In genomic region chr19:6735181-6735891, GRCh38 we compare ENCODE assay signal across 6 cellular contexts. TPM values are rescaled to one million over a fixed set of nuclear protein-coding genes. Genes with fewer than 3 reads are reported as not detected.
A peak's percentile ranks its signal among the peaks of the same experiment; 100 is the strongest.
DNase-seq lines count a peak whose midpoint lies in the region; TF ChIP-seq lines count a peak whose summit lies in the region.

No MANE protein-coding gene starts in this region.

- peaks cover 11% of the 10 kb centered on the region for H3K4me1 ChIP-seq in HEK293 (ENCODE audit: control insufficient read depth, insufficient read depth, low read length)
- H3K4me1 ChIP-seq in neutrophil (ENCODE audit: control insufficient read depth in 1 of 2, insufficient read depth in 1 of 2, low read depth in 1 of 2, low read length in 1 of 2), result peaks cover 43 to 46% of the 10 kb centered on the region in 2 experiments
- peaks cover 3 to 22% of the 10 kb centered on the region in 2 donors for H3K4me1 ChIP-seq in ascending aorta

- intact Hi-C loops in ascending aorta (cut with DNase I), result loop anchor here (5.0 to 10.0 kb wide), 5 partner anchors 218 to 1111 kb away; partner anchors contain the start of genes KHSRP, SAFB, SAFB2 and ZNF358

- peaks cover 8% of the 10 kb centered on the region for H3K36me3 Mint-ChIP-seq in brain

- peaks cover 7% of the 10 kb centered on the region for H3K27me3 Mint-ChIP-seq in brain

- peak overlapping the region in 3 of 5 experiments; percentile 99 for H3K27ac Mint-ChIP-seq in brain

- POLR2A ChIA-PET in HEK293 (lab: Yijun Ruan, JAX), result no interaction called here

- no peaks in the 10 kb centered on the region for H3K9me3 ChIP-seq in HEK293 (ENCODE audit: control insufficient read depth, insufficient read depth, low read depth, low read length)
- H3K9me3 ChIP-seq in neutrophil, result no peaks in the 10 kb centered on the region
- H3K9me3 ChIP-seq in ascending aorta, result no peaks in the 10 kb centered on the region

- H3K4me3 Mint-ChIP-seq in brain, result peak overlapping the region; percentile 98 to 99 (median 99)

- no peak for TF ChIP-seq CTCF in HEK293 (tag by site-specific recombination; IDR thresholded peaks at IDR 0.05)
- TF ChIP-seq CTCF in brain (conservative IDR thresholded peaks at IDR 0.05), result no peak
- no peak for TF ChIP-seq CTCF in neutrophil (IDR thresholded peaks at IDR 0.05)
- TF ChIP-seq CTCF in ascending aorta (IDR thresholded peaks at IDR 0.05), result no peak

- H3K9me3 Mint-ChIP-seq in brain, result peaks cover 0 to 3% (median 0%) of the 10 kb centered on the region in 5 experiments

- H3K27me3 ChIP-seq in neutrophil (peaks cover 8% of the 10 kb centered on the region), ascending aorta (no peaks in the 10 kb centered on the region)

- H3K4me3 ChIP-seq in HEK293 (ENCODE audit: low read depth, low read length) (no peak overlapping the region), neutrophil (ENCODE audit: low read depth in 1 of 2, low read length in 1 of 2) (no peak overlapping the region), ascending aorta (no peak overlapping the region)

- H3K27ac ChIP-seq in HEK293 (ENCODE audit: extremely low read depth, low read depth, low read length) (no peak overlapping the region), neutrophil (peak overlapping the region; percentile 91), ascending aorta (peak overlapping the region in 1 of 2 donors; percentile 97)

- peaks cover 0 to 23% of the 10 kb centered on the region in 2 experiments; a peak in 2 of 3 replicates for H3K36me3 ChIP-seq in HEK293 (ENCODE audit: control insufficient read depth in 2 of 2, insufficient read depth in 1 of 2, low read length in 2 of 2)
- peaks cover 46% of the 10 kb centered on the region for H3K36me3 ChIP-seq in neutrophil
- H3K36me3 ChIP-seq in ascending aorta, result peaks cover 18 to 32% of the 10 kb centered on the region in 2 donors

- CTCF ChIA-PET in HEK293 (lab: Yijun Ruan, JAX), result interaction anchor here (0.6 to 4.8 kb wide), 3 partner anchors 129 to 694 kb away, joined by 7 to 49 read pairs (median 10); no protein-coding TSS in a partner anchor

- DNase-seq in NCI-H510A treated with DMSO at 0.1 percent for 48 hours (lab: John Stamatoyannopoulos, UW) (no peak), ascending aorta (ENCODE audit: low spot score in 2 of 2) (no peak), NCI-H1092 treated with DMSO at 0.1 percent for 48 hours (lab: John Stamatoyannopoulos, UW) (no peak)

- peaks cover 37% of the 10 kb centered on the region for H3K4me1 Mint-ChIP-seq in brain

TF ChIP-seq in HEK293, 187 proteins besides CTCF, POLR2A, EP300 and RAD21:
- 0 out of 2 replicates have a peak, but pooled peaks have one; percentile 21 for TF ChIP-seq SP2 (tag by site-specific recombination; IDR thresholded peaks at IDR 0.05)
- no peak for TF ChIP-seq ZBTB6 (tag by site-specific recombination; IDR thresholded peaks at IDR 0.05)

RNA-seq across cellular contexts. Expression of gene GPR108, which starts 2.0 kb away (rescaled TPM):
- polyA plus RNA-seq in brain (ENCODE audit: insufficient read depth, low read depth, low replicate concordance), result 80.8 TPM
- total RNA-seq in ascending aorta, result 57.6 TPM

RNA-seq across cellular contexts. Expression of gene TRIP10, which starts 4.1 kb away (rescaled TPM):
- polyA plus RNA-seq in brain (ENCODE audit: insufficient read depth, low read depth, low replicate concordance), result 24.1 TPM
- 109 TPM for total RNA-seq in ascending aorta

RNA-seq across cellular contexts. Expression of gene C3, which starts 14.9 kb away (rescaled TPM):
- 85.0 TPM for polyA plus RNA-seq in brain (ENCODE audit: insufficient read depth, low read depth, low replicate concordance)
- 2,421 TPM for total RNA-seq in ascending aorta

RNA-seq across cellular contexts. Expression of gene SH2D3A, which starts 31.9 kb away (rescaled TPM):
- not detected for polyA plus RNA-seq in brain (ENCODE audit: insufficient read depth, low read depth, low replicate concordance)
- not detected for total RNA-seq in ascending aorta

RNA-seq across cellular contexts. Expression of gene VAV1, which starts 37.2 kb away (rescaled TPM):
- 0.66 TPM for polyA plus RNA-seq in brain (ENCODE audit: insufficient read depth, low read depth, low replicate concordance)
- 4.4 TPM for total RNA-seq in ascending aorta
